ENCODE assay signal across 8 cellular contexts in genomic region chr12:110280784-110281548, GRCh38. TPM values are rescaled to one million over a fixed set of nuclear protein-coding genes. Genes with fewer than 3 reads are reported as not detected.
DNase-seq lines count a peak whose midpoint lies in the region; TF ChIP-seq lines count a peak whose summit lies in the region.

Gene ATP2A2, plus strand, starts transcription at chr12:110281247. Its CDS starts 543 bp downstream, at chr12:110281790.

- no peak for TF ChIP-seq CTCF in nephron progenitor cell (IDR thresholded peaks at IDR 0.05)

- peaks cover 7% of the 10 kb centered on the region for H3K27me3 Mint-ChIP-seq in nephron progenitor cell (ENCODE audit: low read depth, poor library complexity)
- H3K27me3 Mint-ChIP-seq in stimulated activated naive CD8-positive, alpha-beta T cell treated with anti-CD3 and anti-CD28 coated beads, Interleukin-15, Interleukin-2, amounts not matched to agents 100 ng/mL and 50 ng/mL, for 24 hours, result no peaks in the 10 kb centered on the region

- H3K9me3 ChIP-seq in MG63, result no peaks in the 10 kb centered on the region

- peak within 1 kb of the TSS; percentile 95 for H3K4me3 ChIP-seq in H7 (ENCODE audit: insufficient read depth, low read depth, low read length)
- H3K4me3 ChIP-seq in MG63, result peak within 1 kb of the TSS; percentile 89

- DNase-seq in ELR (ENCODE audit: low read depth), result peak; percentile 93
- DNase-seq in H7, result peak; percentile 97
- peak; percentile 90 for DNase-seq in MG63
- DNase-seq in SHP77 treated with DMSO at 0.1 percent for 48 hours (lab: John Stamatoyannopoulos, UW), result peak; percentile 73
- peak; percentile 87 for DNase-seq in activated effector memory CD4-positive, alpha-beta T cell treated with Interleukin-2 at 50 U/mL for 16 hours
- DNase-seq in fibroblast of the conjunctiva (ENCODE audit: low read depth), result peak; percentile 74
- peak; percentile 88 for DNase-seq in nephron progenitor cell

- H3K4me1 Mint-ChIP-seq in nephron progenitor cell, result peaks cover 66% of the 10 kb centered on the region
- peaks cover 48% of the 10 kb centered on the region for H3K4me1 Mint-ChIP-seq in stimulated activated naive CD8-positive, alpha-beta T cell treated with anti-CD3 and anti-CD28 coated beads, Interleukin-15, Interleukin-2, amounts not matched to agents 100 ng/mL and 50 ng/mL, for 24 hours (ENCODE audit: low read depth)

- H3K4me3 Mint-ChIP-seq in nephron progenitor cell, result peak within 1 kb of the TSS; percentile 95
- H3K4me3 Mint-ChIP-seq in stimulated activated naive CD8-positive, alpha-beta T cell treated with anti-CD3 and anti-CD28 coated beads, Interleukin-15, Interleukin-2, amounts not matched to agents 100 ng/mL and 50 ng/mL, for 24 hours, result peak within 1 kb of the TSS; percentile 95

- H3K36me3 Mint-ChIP-seq in nephron progenitor cell (ENCODE audit: low read depth), result peaks cover 22% of the 10 kb centered on the region
- H3K36me3 Mint-ChIP-seq in stimulated activated naive CD8-positive, alpha-beta T cell treated with anti-CD3 and anti-CD28 coated beads, Interleukin-15, Interleukin-2, amounts not matched to agents 100 ng/mL and 50 ng/mL, for 24 hours (ENCODE audit: low read depth), result peaks cover 40% of the 10 kb centered on the region

- H3K9me3 Mint-ChIP-seq in nephron progenitor cell, result no peaks in the 10 kb centered on the region
- no peaks in the 10 kb centered on the region for H3K9me3 Mint-ChIP-seq in stimulated activated naive CD8-positive, alpha-beta T cell treated with anti-CD3 and anti-CD28 coated beads, Interleukin-15, Interleukin-2, amounts not matched to agents 100 ng/mL and 50 ng/mL, for 24 hours

- H3K27ac Mint-ChIP-seq in nephron progenitor cell, result peak within 1 kb of the TSS; percentile 98
- H3K27ac Mint-ChIP-seq in stimulated activated naive CD8-positive, alpha-beta T cell treated with anti-CD3 and anti-CD28 coated beads, Interleukin-15, Interleukin-2, amounts not matched to agents 100 ng/mL and 50 ng/mL, for 24 hours, result peak within 1 kb of the TSS; percentile 95

- H3K36me3 ChIP-seq in H7 (replicated peaks; ENCODE audit: control insufficient read depth, insufficient read depth, low read length), result no peaks in the 10 kb centered on the region
- H3K36me3 ChIP-seq in MG63, result peaks cover 39% of the 10 kb centered on the region

- H3K27me3 ChIP-seq in H7 (ENCODE audit: control insufficient read depth, insufficient read depth, low read length) (no peaks in the 10 kb centered on the region), MG63 (no peaks in the 10 kb centered on the region)

RNA-seq across cellular contexts. Expression of gene ATP2A2, which starts in this region (rescaled TPM):
- total RNA-seq in H7 (2014; rRNA removed; shearing (Covaris generic)), result 98.7 and 107 TPM in 2 replicates
- total RNA-seq in MG63 (2014; rRNA removed; shearing (Covaris generic); ENCODE audit: low replicate concordance), result 13.3 and 20.4 TPM in 2 replicates

Comparison
In these comparisons a context has a peak if more than half of its experiments do, and no peak if none do; other contexts are left out.
1. Peak in every context shown above with its lines: DNase-seq and H3K4me3 ChIP-seq.